Comparison of ENCODE assay signal across 8 cellular contexts in genomic region chr12:116737774-116738657, GRCh38. TPM values are rescaled to one million over a fixed set of nuclear protein-coding genes. Genes with fewer than 3 reads are reported as not detected.
DNase-seq lines count a peak whose midpoint lies in the region; TF ChIP-seq lines count a peak whose summit lies in the region.

Gene RNFT2 (plus strand): TSS chr12:116738315. CDS start chr12:116740498, 2,183 bp downstream.
Gene SPRING1 (minus strand): TSS chr12:116738069. CDS start chr12:116737900, 169 bp downstream.

- H3K4ac ChIP-seq in mesendoderm (ENCODE audit: low read depth, low read length) = no peak within 1 kb of the TSS

- H2BK120ac ChIP-seq in mesendoderm (ENCODE audit: low read depth, low read length) = no peak within 1 kb of the TSS

- peak within 1 kb of the TSS; percentile 86 for H3K4me3 ChIP-seq in endocrine pancreas (ENCODE audit: control insufficient read depth, insufficient read depth, low read length)
- H3K4me3 ChIP-seq in mesendoderm (ENCODE audit: low read length) = peak within 1 kb of the TSS; percentile 83

- H3K4me2 ChIP-seq in mesendoderm (ENCODE audit: low read length) = peak within 1 kb of the TSS; percentile 75

- H3K18ac ChIP-seq in mesendoderm (ENCODE audit: low read length) = no peak within 1 kb of the TSS

- DNase-seq in COR-L47 (lab: John Stamatoyannopoulos, UW) (peak; percentile 98), GM20000 (ENCODE audit: low spot score) (peak; percentile 100), HT-29 (ENCODE audit: low spot score) (peak; percentile 97), NOMO-1 (lab: John Stamatoyannopoulos, UW; ENCODE audit: unreplicated experiment in 2 of 2) (peak; percentile 98 to 99), mesendoderm (peak; percentile 100)
- DNase-seq in activated CD8-positive, alpha-beta memory T cell treated with anti-CD3 and anti-CD28 coated beads for 48 hours (ENCODE audit: low read depth in 2 of 3, low spot score in 2 of 3) = peak; percentile 91 to 96 (median 93)
- DNase-seq in stimulated activated CD8-positive, alpha-beta memory T cell treated with anti-CD3 and anti-CD28 coated beads, Interleukin-15, amount 100 ng/mL, for 1 hour (ENCODE audit: low read depth) = peak; percentile 98

- no peaks in the 10 kb centered on the region for H3K9me3 ChIP-seq in endocrine pancreas (ENCODE audit: control insufficient read depth, low read length)

- H3K27me3 ChIP-seq in endocrine pancreas (ENCODE audit: control insufficient read depth, insufficient read depth, low read length) (no peaks in the 10 kb centered on the region), mesendoderm (ENCODE audit: insufficient read depth, low read length, poor library complexity) (no peaks in the 10 kb centered on the region)

- no peak within 1 kb of the TSS for H3K27ac ChIP-seq in mesendoderm (ENCODE audit: low read depth, low read length)

- H3K79me2 ChIP-seq in mesendoderm (ENCODE audit: control insufficient read depth, insufficient read depth, low read length) = peaks cover 17% of the 10 kb centered on the region

- H2BK5ac ChIP-seq in mesendoderm (ENCODE audit: low read length) = no peak within 1 kb of the TSS

- no CpG with 5 or more reads among the region's 80 CpGs for WGBS in mesendoderm (ENCODE audit: extremely low coverage, insufficient coverage, low lambda C conversion rate)

- no peak within 1 kb of the TSS for H4K5ac ChIP-seq in mesendoderm (ENCODE audit: low read length)

- peaks cover 3% of the 10 kb centered on the region for H3K36me3 ChIP-seq in endocrine pancreas (ENCODE audit: control insufficient read depth, insufficient read depth, low read length)
- H3K36me3 ChIP-seq in mesendoderm (ENCODE audit: control insufficient read depth, insufficient read depth, low read length) = peaks cover 6% of the 10 kb centered on the region

- peaks cover 15% of the 10 kb centered on the region for H3K79me1 ChIP-seq in mesendoderm (ENCODE audit: low read length)

- peak within 1 kb of the TSS; percentile 81 for H3K56ac ChIP-seq in mesendoderm (ENCODE audit: low read length)

- TF ChIP-seq CTCF in GM20000 (IDR thresholded peaks at IDR 0.05; ENCODE audit: extremely low read depth, missing control alignments) = no peak

- no peak within 1 kb of the TSS for H3K23ac ChIP-seq in mesendoderm (ENCODE audit: low read length)

- no peaks in the 10 kb centered on the region for H3K4me1 ChIP-seq in endocrine pancreas (ENCODE audit: control insufficient read depth, insufficient read depth, low read length)
- H3K4me1 ChIP-seq in mesendoderm (ENCODE audit: control insufficient read depth, low read depth, low read length) = peaks cover 4% of the 10 kb centered on the region

- H3K9ac ChIP-seq in endocrine pancreas (ENCODE audit: control insufficient read depth, insufficient read depth, low read length) (peak within 1 kb of the TSS; percentile 65), mesendoderm (ENCODE audit: low read length) (peak within 1 kb of the TSS; percentile 75)

- no peak within 1 kb of the TSS for H4K8ac ChIP-seq in mesendoderm (ENCODE audit: low read depth, low read length)

- no peak within 1 kb of the TSS for H2BK15ac ChIP-seq in mesendoderm (replicated peaks; ENCODE audit: low read depth)

- no peak within 1 kb of the TSS for H2AK5ac ChIP-seq in mesendoderm (ENCODE audit: low read length)

RNA-seq across cellular contexts. Expression of gene RNFT2, which starts in this region (rescaled TPM):
- total RNA-seq in HT-29 (2014; rRNA removed; shearing (Covaris generic)) = 11.3 and 16.2 TPM in 2 replicates
- polyA plus RNA-seq in mesendoderm (2013, experiment 1 of 2) = 8.2 TPM
- 9.1 TPM for polyA plus RNA-seq in mesendoderm (2013, experiment 2 of 2)

RNA-seq across cellular contexts. Expression of gene SPRING1, which starts in this region (rescaled TPM):
- total RNA-seq in HT-29 (2014; rRNA removed; shearing (Covaris generic)) = 40.7 and 48.2 TPM in 2 replicates
- polyA plus RNA-seq in mesendoderm (2013, experiment 1 of 2) = 23.4 TPM
- 22.5 TPM for polyA plus RNA-seq in mesendoderm (2013, experiment 2 of 2)
